1 cellular context compared by ENCODE assay signal in genomic region chr4:104446431-104446925, GRCh38.
TF ChIP-seq lines count a peak whose summit lies in the region.

No MANE protein-coding gene starts in this region.

TF ChIP-seq in H1, 55 proteins besides CTCF, POLR2A, EP300 and RAD21 (continued from another document):
- TF ChIP-seq TEAD4 (IDR thresholded peaks at IDR 0.05; ENCODE audit: low read depth, low read length) (no peak), GABPA (IDR thresholded peaks at IDR 0.05; ENCODE audit: borderline replicate concordance, insufficient read depth, low read length) (no peak), SP4 (IDR thresholded peaks at IDR 0.05; ENCODE audit: low read length) (no peak), CBX5 (IDR thresholded peaks at IDR 0.05; ENCODE audit: low read depth, low read length) (no peak), KDM4A (IDR thresholded peaks at IDR 0.05; ENCODE audit: low read depth, low read length, severe bottlenecking) (no peak), BCL11A (IDR thresholded peaks at IDR 0.05; ENCODE audit: low read depth in 2 of 2, low read length in 2 of 2) (no peak), CHD7 (IDR thresholded peaks at IDR 0.05; ENCODE audit: insufficient replicate concordance, low read length) (no peak)
